In genomic region chr16:67326115-67326471, GRCh38 we compare ENCODE assay signal across 8 cellular contexts. TPM values are rescaled to one million over a fixed set of nuclear protein-coding genes. Genes with fewer than 3 reads are reported as not detected.
DNase-seq lines count a peak whose midpoint lies in the region; ATAC-seq, FAIRE-seq and TF ChIP-seq lines count a peak whose summit lies in the region.

No MANE protein-coding gene starts in this region.

- TF ChIP-seq EP300 in K562 (IDR thresholded peaks at IDR 0.05; ENCODE audit: low read length) (no peak), tibial nerve (IDR thresholded peaks at IDR 0.05) (no peak)

- H3K36me3 Mint-ChIP-seq in activated naive CD4-positive, alpha-beta T cell treated with anti-CD3 and anti-CD28 coated beads for 36 hours (ENCODE audit: low read depth) = no peaks in the 10 kb centered on the region

- H3K9me3 ChIP-seq in K562 (replicated peaks; ENCODE audit: control insufficient read depth, insufficient read depth, low read depth, low read length) (no peaks in the 10 kb centered on the region), mesodermal cell (ENCODE audit: control insufficient read depth, low read length) (no peaks in the 10 kb centered on the region), tibial nerve (no peaks in the 10 kb centered on the region)

- TF ChIP-seq RAD21 in K562 (CRISPR knock-in tag; conservative IDR thresholded peaks at IDR 0.05 in 1 of 2, IDR thresholded peaks at IDR 0.05 in 1 of 2) = no peak

- no TSS peak for BruUV-seq in K562 (replicated peaks; lab: Mats Ljungman, UMichigan)

- peak overlapping the region; percentile 79 for H3K4me3 Mint-ChIP-seq in activated naive CD4-positive, alpha-beta T cell treated with anti-CD3 and anti-CD28 coated beads for 36 hours

- DNase-seq in activated naive CD4-positive, alpha-beta T cell treated with anti-CD3 and anti-CD28 coated beads for 36 hours = no peak
- no peak for DNase-seq in activated naive CD4-positive, alpha-beta T cell treated with Interleukin-2 at 50 U/mL for 16 hours
- DNase-seq in K562 (ENCODE audit: extremely low read depth in 1 of 4, low spot score in 3 of 4) (no peak), tibial nerve (ENCODE audit: low spot score in 2 of 2) (no peak), HUDEP-2 (lab: John Stamatoyannopoulos, UW; ENCODE audit: unreplicated experiment in 76 of 76) (no peak)

- POLR2A ChIA-PET in K562 (lab: Yijun Ruan, JAX) = interaction anchor here (0.6 to 1.7 kb wide), 5 partner anchors 13 to 90 kb away, joined by 3 to 4 read pairs (median 3); partner anchors contain the start of gene ZDHHC1

- peaks cover 3 to 14% of the 10 kb centered on the region in 2 experiments; a peak in 3 of 5 replicates for H3K4me1 ChIP-seq in K562 (replicated peaks in 1 of 2; ENCODE audit: control insufficient read depth in 2 of 2, insufficient read depth in 2 of 2, low read length in 2 of 2)
- H3K4me1 ChIP-seq in mesodermal cell (ENCODE audit: control insufficient read depth, insufficient read depth, low read length, poor library complexity, severe bottlenecking) = peaks cover 3% of the 10 kb centered on the region
- H3K4me1 ChIP-seq in tibial nerve = peaks cover 0 to 20% (median 2%) of the 10 kb centered on the region in 4 donors

- peak overlapping the region; percentile 81 for H3K4me2 ChIP-seq in K562 (ENCODE audit: insufficient read depth, low read length)

- no peak overlapping the region for H3K27ac Mint-ChIP-seq in activated naive CD4-positive, alpha-beta T cell treated with anti-CD3 and anti-CD28 coated beads for 36 hours

- peak overlapping the region; percentile 93 for H2AFZ ChIP-seq in K562 (ENCODE audit: low read depth, low read length)

- no peaks in the 10 kb centered on the region for H4K20me1 ChIP-seq in K562 (replicated peaks; ENCODE audit: control insufficient read depth, insufficient read depth, low read length)

- WGBS in K562 (ENCODE audit: insufficient coverage, low coverage, missing lambda C conversion rate) = 2% methylated on average over 11 of the region's 11 CpGs
- WGBS in mesodermal cell (ENCODE audit: insufficient coverage in 2 of 2), 2 experiments = 62 to 81% methylated on average over 9 to 10 of the region's 11 CpGs
- WGBS in tibial nerve, 2 donors = 36 to 43% methylated on average over 11 of the region's 11 CpGs

- peak overlapping the region; percentile 50 to 94 for H3K9ac ChIP-seq in K562 (ENCODE audit: insufficient read depth in 1 of 2, low read depth in 2 of 2, low read length in 2 of 2)

- H3K9me3 Mint-ChIP-seq in activated naive CD4-positive, alpha-beta T cell treated with anti-CD3 and anti-CD28 coated beads for 36 hours = no peaks in the 10 kb centered on the region

- H3K36me3 ChIP-seq in K562 (ENCODE audit: control insufficient read depth, insufficient read depth, low read length) (no peaks in the 10 kb centered on the region), mesodermal cell (ENCODE audit: control insufficient read depth, insufficient read depth, low read length) (no peaks in the 10 kb centered on the region), tibial nerve (no peaks in the 10 kb centered on the region)

- in situ Hi-C loops in K562 (cut with MboI) = no loop called here

- TF ChIP-seq CTCF in K562 (IDR thresholded peaks at IDR 0.05 in 2 of 3, conservative IDR thresholded peaks at IDR 0.05 in 1 of 3; ENCODE audit: insufficient read depth in 2 of 3, low read depth in 1 of 3, low read length in 3 of 3) (no peak), tibial nerve (IDR thresholded peaks at IDR 0.05) (no peak)

- intact Hi-C loops in activated naive CD4-positive, alpha-beta T cell treated with anti-CD3 and anti-CD28 coated beads for 36 hours (cut with micrococcal nuclease) = no loop called here
- intact Hi-C loops in K562 (cut with micrococcal nuclease) = no loop called here

- no peaks in the 10 kb centered on the region for H3K9me1 ChIP-seq in K562 (ENCODE audit: control insufficient read depth, insufficient read depth, low read length)

- H3K79me2 ChIP-seq in K562 (ENCODE audit: control insufficient read depth, insufficient read depth, low read length) = no peaks in the 10 kb centered on the region

- TF ChIP-seq POLR2A in K562 (conservative IDR thresholded peaks at IDR 0.05) = no peak
- no peak for TF ChIP-seq POLR2A in tibial nerve (IDR thresholded peaks at IDR 0.05)

- ATAC-seq in K562 (no peak), HG03045 (IDR thresholded peaks at IDR 0.05; ENCODE audit: unreplicated experiment) (no peak), HG02642 (IDR thresholded peaks at IDR 0.05; ENCODE audit: poor library complexity, unreplicated experiment) (no peak)

- H3K4me3 ChIP-seq in K562 (peak overlapping the region; percentile 66), mesodermal cell (ENCODE audit: extremely low read depth, insufficient read depth, low read length, poor library complexity, severe bottlenecking) (peak overlapping the region; percentile 38), tibial nerve (peak overlapping the region; percentile 27 to 59 (median 43))

- CTCF ChIA-PET in activated naive CD4-positive, alpha-beta T cell treated with anti-CD3 and anti-CD28 coated beads for 36 hours (lab: Charles Lee) = interaction anchor here (0.7 to 4.1 kb wide), 8 partner anchors 11 to 188 kb away, joined by 3 to 16 read pairs (median 4); no protein-coding TSS in a partner anchor
- CTCF ChIA-PET in K562 (lab: Yijun Ruan, JAX; ENCODE audit: low intra/inter-chr PET ratio) = no interaction called here

- no peak for FAIRE-seq in K562 (lab: Jason Lieb, UNC)

- H3K27me3 Mint-ChIP-seq in activated naive CD4-positive, alpha-beta T cell treated with anti-CD3 and anti-CD28 coated beads for 36 hours (ENCODE audit: low read depth) = peaks cover 50% of the 10 kb centered on the region

- H3K27ac ChIP-seq in K562 (ENCODE audit: extremely low read depth, low read depth, low read length) (peak overlapping the region; percentile 2; the same call in 1 of the 3 replicates), mesodermal cell (ENCODE audit: low read depth, low read length, severe bottlenecking) (no peak overlapping the region), tibial nerve (peak overlapping the region in 1 of 4 donors; percentile 77)

- H3K27me3 ChIP-seq in K562 (ENCODE audit: control insufficient read depth in 2 of 2, insufficient read depth in 2 of 2, low read length in 2 of 2) (peaks cover 0 to 6% of the 10 kb centered on the region in 2 experiments; a peak in 2 of 5 replicates), tibial nerve (peaks cover 0 to 24% of the 10 kb centered on the region in 2 donors)

- peaks cover 8% of the 10 kb centered on the region for H3K4me1 Mint-ChIP-seq in activated naive CD4-positive, alpha-beta T cell treated with anti-CD3 and anti-CD28 coated beads for 36 hours (ENCODE audit: low read depth)

RNA-seq across cellular contexts. Expression of gene KCTD19, which starts 0.4 kb away (rescaled TPM):
- total RNA-seq in activated naive CD4-positive, alpha-beta T cell treated with anti-CD3 and anti-CD28 coated beads for 36 hours = 1 to 10 TPM; 1.0 to 1.3 TPM
- 1.0 and 1.4 TPM in 2 replicates for total RNA-seq in K562 (2011; cell fraction: chromatin; rRNA removed; ENCODE audit: low replicate concordance)
- total RNA-seq in K562 (2011; cell fraction: nucleolus; rRNA removed) = 0.33 and 0.53 TPM in 2 replicates
- total RNA-seq in K562 (2011; cell fraction: nucleoplasm; rRNA removed) = 0.44 and 0.46 TPM in 2 replicates
- total RNA-seq in K562 (2014; rRNA removed) (0.29 and 0.91 TPM in 2 replicates), K562 (2014; rRNA removed; fragmentation: Illumina TruSeq; extraction: Trizol) (0.15 and 0.16 TPM in 2 replicates), K562 (2015; rRNA removed; fragmentation: Illumina TruSeq; extraction: Trizol) (0.11 and 0.34 TPM in 2 replicates), K562 (2021) (0.22 and 0.25 TPM in 2 replicates), tibial nerve (1 to 10 TPM in 1 of 4 donors, under 1 TPM in 3; under 0.01 to 2.3 (median 0.25) TPM)
- polyA plus RNA-seq in K562 (2011; rRNA removed) (0.32 and 0.33 TPM in 2 replicates), K562 (2014; fragmentation: Illumina TruSeq; extraction: Trizol) (0.31 and 0.53 TPM in 2 replicates), K562 (2014; fragmentation: Nextera tagmentation; extraction: Ambion mirVana) (not detected), K562 (2014; rRNA removed) (0.03 TPM in 2 replicates)
- 0.39 and 0.40 TPM in 2 replicates for polyA plus RNA-seq in K562 (2011; cell fraction: cytosol; rRNA removed)
- 0.87 and 0.98 TPM in 2 replicates for polyA plus RNA-seq in K562 (2011; cell fraction: nucleus; rRNA removed)
- polyA plus RNA-seq in K562 (2012) = 0.69 and 0.89 TPM in 2 replicates
- 0.04 and 0.30 TPM in 2 replicates for polyA minus RNA-seq in K562 (2011; rRNA and poly(A)+ RNA removed)
- not detected in 2 replicates for polyA minus RNA-seq in K562 (2011; cell fraction: cytosol; rRNA and poly(A)+ RNA removed)
- 0.44 TPM in 1 of 2 replicates, not detected in the other for polyA minus RNA-seq in K562 (2011; cell fraction: nucleus; rRNA and poly(A)+ RNA removed)
- polyA plus RNA-seq in mesodermal cell (2013, experiment 1 of 2) = 1.3 TPM
- 0.66 TPM for polyA plus RNA-seq in mesodermal cell (2013, experiment 2 of 2)

RNA-seq across cellular contexts. Expression of gene LRRC36, which starts 0.5 kb away (rescaled TPM):
- under 1 TPM in 1 of 2 experiments, not detected in 1; 0.64 TPM for total RNA-seq in activated naive CD4-positive, alpha-beta T cell treated with anti-CD3 and anti-CD28 coated beads for 36 hours
- 0.37 and 0.63 TPM in 2 replicates for total RNA-seq in K562 (2011; cell fraction: chromatin; rRNA removed; ENCODE audit: low replicate concordance)
- total RNA-seq in K562 (2011; cell fraction: nucleolus; rRNA removed) = 0.83 and 0.92 TPM in 2 replicates
- 0.95 and 0.99 TPM in 2 replicates for total RNA-seq in K562 (2011; cell fraction: nucleoplasm; rRNA removed)
- total RNA-seq in K562 (2014; rRNA removed) (0.09 TPM in 1 of 2 replicates, not detected in the other), K562 (2014; rRNA removed; fragmentation: Illumina TruSeq; extraction: Trizol) (0.36 TPM in 1 of 2 replicates, not detected in the other), K562 (2015; rRNA removed; fragmentation: Illumina TruSeq; extraction: Trizol) (0.14 and 0.34 TPM in 2 replicates), K562 (2021) (0.11 TPM in 1 of 2 replicates, not detected in the other), tibial nerve (1 to 10 TPM in 2 of 4 donors, under 1 TPM in 1, not detected in 1; 0.30 to 4.6 (median 2.1) TPM)
- polyA plus RNA-seq in K562 (2011; rRNA removed) (0.40 and 0.49 TPM in 2 replicates), K562 (2014; fragmentation: Illumina TruSeq; extraction: Trizol) (0.19 and 0.36 TPM in 2 replicates), K562 (2014; fragmentation: Nextera tagmentation; extraction: Ambion mirVana) (under 1 TPM; 0.15 to 0.30 TPM), K562 (2014; rRNA removed) (0.13 TPM in 1 of 2 replicates, not detected in the other)
- polyA plus RNA-seq in K562 (2011; cell fraction: cytosol; rRNA removed) = 0.12 and 0.13 TPM in 2 replicates
- polyA plus RNA-seq in K562 (2011; cell fraction: nucleus; rRNA removed) = 0.41 and 0.68 TPM in 2 replicates
- polyA plus RNA-seq in K562 (2012) = 0.33 and 1.1 TPM in 2 replicates
- 0.33 and 0.35 TPM in 2 replicates for polyA minus RNA-seq in K562 (2011; rRNA and poly(A)+ RNA removed)
- polyA minus RNA-seq in K562 (2011; cell fraction: cytosol; rRNA and poly(A)+ RNA removed) = not detected in 2 replicates
- polyA minus RNA-seq in K562 (2011; cell fraction: nucleus; rRNA and poly(A)+ RNA removed) = 0.13 and 0.56 TPM in 2 replicates
- 2.0 TPM for polyA plus RNA-seq in mesodermal cell (2013, experiment 1 of 2)
- 1.1 TPM for polyA plus RNA-seq in mesodermal cell (2013, experiment 2 of 2)

RNA-seq across cellular contexts. Expression of gene PLEKHG4, which starts 46.8 kb away (rescaled TPM):
- 10 to 100 TPM; 14.3 to 14.4 TPM for total RNA-seq in activated naive CD4-positive, alpha-beta T cell treated with anti-CD3 and anti-CD28 coated beads for 36 hours
- total RNA-seq in K562 (2011; cell fraction: chromatin; rRNA removed; ENCODE audit: low replicate concordance) = 35.5 and 125 TPM in 2 replicates
- 104 and 108 TPM in 2 replicates for total RNA-seq in K562 (2011; cell fraction: nucleolus; rRNA removed)
- 56.2 and 56.3 TPM in 2 replicates for total RNA-seq in K562 (2011; cell fraction: nucleoplasm; rRNA removed)
- total RNA-seq in K562 (2014; rRNA removed) (25.2 and 30.8 TPM in 2 replicates), K562 (2014; rRNA removed; fragmentation: Illumina TruSeq; extraction: Trizol) (8.4 and 12.2 TPM in 2 replicates), K562 (2015; rRNA removed; fragmentation: Illumina TruSeq; extraction: Trizol) (17.1 and 17.9 TPM in 2 replicates), K562 (2021) (32.8 and 35.4 TPM in 2 replicates), tibial nerve (10 to 100 TPM; 25.6 to 42.4 (median 34.6) TPM)
- polyA plus RNA-seq in K562 (2011; rRNA removed) (25.3 and 38.6 TPM in 2 replicates), K562 (2014; fragmentation: Illumina TruSeq; extraction: Trizol) (14.9 and 23.8 TPM in 2 replicates), K562 (2014; fragmentation: Nextera tagmentation; extraction: Ambion mirVana) (1 to 10 TPM; 3.7 to 4.7 TPM), K562 (2014; rRNA removed) (33.5 and 36.8 TPM in 2 replicates)
- polyA plus RNA-seq in K562 (2011; cell fraction: cytosol; rRNA removed) = 31.4 and 51.4 TPM in 2 replicates
- polyA plus RNA-seq in K562 (2011; cell fraction: nucleus; rRNA removed) = 233 and 335 TPM in 2 replicates
- polyA plus RNA-seq in K562 (2012) = 20.8 and 43.5 TPM in 2 replicates
- 8.0 and 10.5 TPM in 2 replicates for polyA minus RNA-seq in K562 (2011; rRNA and poly(A)+ RNA removed)
- polyA minus RNA-seq in K562 (2011; cell fraction: cytosol; rRNA and poly(A)+ RNA removed) = 19.2 and 26.7 TPM in 2 replicates
- 35.8 and 36.2 TPM in 2 replicates for polyA minus RNA-seq in K562 (2011; cell fraction: nucleus; rRNA and poly(A)+ RNA removed)
- polyA plus RNA-seq in mesodermal cell (2013, experiment 1 of 2) = 2.7 TPM
- polyA plus RNA-seq in mesodermal cell (2013, experiment 2 of 2) = 3.4 TPM
